Comparison of ENCODE assay signal across 9 cellular contexts in the genomic region with DNA sequence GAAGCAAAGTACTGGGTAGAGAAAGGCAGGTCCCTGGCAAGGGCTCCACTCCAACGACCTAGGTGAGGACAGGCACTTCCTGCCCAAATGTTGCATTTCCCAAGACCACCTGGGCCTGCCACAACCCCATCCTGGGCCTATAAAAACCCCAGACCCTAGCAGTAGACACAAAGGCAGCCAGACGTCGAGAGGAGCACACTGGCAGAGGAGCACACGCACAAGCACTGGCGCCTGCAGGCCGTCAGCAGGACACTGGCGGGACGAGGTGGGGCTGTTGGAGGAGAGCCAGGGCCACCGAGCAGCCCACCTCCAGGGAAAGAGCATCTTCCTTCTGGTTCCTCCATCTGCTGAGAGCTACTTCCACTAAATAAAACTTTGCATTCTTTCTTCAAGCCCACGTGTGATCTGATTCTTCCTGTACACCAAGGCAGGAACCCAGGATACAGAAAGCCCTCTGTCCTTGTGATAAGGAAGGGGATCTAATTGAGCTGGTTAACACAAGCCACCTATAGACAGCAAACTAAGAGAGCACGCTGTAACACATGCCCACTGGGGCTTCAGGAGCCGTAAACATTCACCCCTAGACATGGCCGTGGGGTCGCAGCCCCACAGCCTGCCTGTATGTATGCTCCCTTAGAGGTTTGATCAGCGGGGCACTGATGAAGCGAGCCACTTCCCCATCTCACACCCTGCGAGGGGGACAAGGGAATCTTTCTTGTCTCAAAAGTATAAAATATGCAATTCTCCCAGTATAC.
DNase-seq lines count a peak whose midpoint lies in the region; ATAC-seq, FAIRE-seq and TF ChIP-seq lines count a peak whose summit lies in the region.
"Had no signal": no experiment of that assay in that cellular context is flagged by ENCODE, and none has a peak within 500 bp of the region (broad histone marks: within the 10 kb centered on the region; RNA-seq: fewer than 3 reads in every experiment).

No MANE protein-coding gene starts in this region.

- no peak for DNase-seq in GM12892 (ENCODE audit: insufficient read length)
- DNase-seq in osteocyte (ENCODE audit: extremely low spot score, unreplicated experiment): no peak
- DNase-seq in superior temporal gyrus (ENCODE audit: extremely low spot score): no peak
- DNase-seq in T-helper 9 cell: no peak
- no peak for DNase-seq in midbrain (lab: John Stamatoyannopoulos, UW)
- DNase-seq: nucleus accumbens had no signal

- H3F3A ChIP-seq in Loucy (ENCODE audit: low read depth): no peaks in the 10 kb centered on the region

- peak overlapping the region; percentile 96 for H3K27ac Mint-ChIP-seq in activated naive CD4-positive, alpha-beta T cell treated with anti-CD3 and anti-CD28 coated beads, Interleukin-2, amount 50 U/mL, for 24 hours
- H3K27ac Mint-ChIP-seq in osteocyte (ENCODE audit: unreplicated experiment): peak overlapping the region; percentile 2

- H3K36me3 ChIP-seq in Loucy (ENCODE audit: insufficient read depth, low read length): no peaks in the 10 kb centered on the region

- H2AFZ ChIP-seq in Loucy (ENCODE audit: low read length): 0 out of 2 replicates have a peak overlapping the region, but pooled peaks have one; percentile 29

- H3K4me1 ChIP-seq in Loucy (ENCODE audit: insufficient read depth, low read length, poor library complexity, severe bottlenecking): peaks cover 46% of the 10 kb centered on the region

- peaks cover 72% of the 10 kb centered on the region for H3K4me1 Mint-ChIP-seq in activated naive CD4-positive, alpha-beta T cell treated with anti-CD3 and anti-CD28 coated beads, Interleukin-2, amount 50 U/mL, for 24 hours
- H3K4me1 Mint-ChIP-seq in osteocyte (ENCODE audit: unreplicated experiment): peaks cover 32% of the 10 kb centered on the region

- TF ChIP-seq CTCF in Loucy (conservative IDR thresholded peaks at IDR 0.05; ENCODE audit: low read length) (no peak), osteocyte (IDR thresholded peaks at IDR 0.05) (no peak)

- H3K9me3 Mint-ChIP-seq in activated naive CD4-positive, alpha-beta T cell treated with anti-CD3 and anti-CD28 coated beads, Interleukin-2, amount 50 U/mL, for 24 hours: no peaks in the 10 kb centered on the region
- H3K9me3 Mint-ChIP-seq in osteocyte (ENCODE audit: unreplicated experiment): no peaks in the 10 kb centered on the region

- H3K4me3 ChIP-seq in Loucy (ENCODE audit: low read length, poor library complexity, severe bottlenecking): peak overlapping the region; percentile 27

- no peaks in the 10 kb centered on the region for H3K27me3 ChIP-seq in Loucy (ENCODE audit: insufficient read depth, low read length, poor library complexity, severe bottlenecking)

- H3K36me3 Mint-ChIP-seq in activated naive CD4-positive, alpha-beta T cell treated with anti-CD3 and anti-CD28 coated beads, Interleukin-2, amount 50 U/mL, for 24 hours: no peaks in the 10 kb centered on the region
- H3K36me3 Mint-ChIP-seq in osteocyte (ENCODE audit: unreplicated experiment): no peaks in the 10 kb centered on the region

- H4K20me1 ChIP-seq in Loucy (ENCODE audit: insufficient read depth, low read length, poor library complexity, severe bottlenecking): no peaks in the 10 kb centered on the region

- ATAC-seq in GM19324 (IDR thresholded peaks at IDR 0.05; ENCODE audit: low FRiP score, unreplicated experiment): no peak

- no peaks in the 10 kb centered on the region for H3K9me3 ChIP-seq in Loucy (ENCODE audit: insufficient read depth, low read depth, low read length)

- no peaks in the 10 kb centered on the region for H3K9me2 ChIP-seq in Loucy (replicated peaks; ENCODE audit: low read depth, low read length)

- TF ChIP-seq POLR2A in GM12892 (IDR thresholded peaks at IDR 0.05; ENCODE audit: low read depth, low read length): no peak

- peak overlapping the region; percentile 71 for H3K4me3 Mint-ChIP-seq in activated naive CD4-positive, alpha-beta T cell treated with anti-CD3 and anti-CD28 coated beads, Interleukin-2, amount 50 U/mL, for 24 hours
- H3K4me3 Mint-ChIP-seq in osteocyte (ENCODE audit: unreplicated experiment): no peak overlapping the region

- no peaks in the 10 kb centered on the region for H3K79me2 ChIP-seq in Loucy (ENCODE audit: insufficient read depth, low read length)

- peak overlapping the region; percentile 76 for H3K4me2 ChIP-seq in Loucy (ENCODE audit: low read depth, low read length, poor library complexity, severe bottlenecking)

- H3K9ac ChIP-seq in Loucy (ENCODE audit: low read depth, low read length, poor library complexity, severe bottlenecking): no peak overlapping the region

- FAIRE-seq in GM12892 (lab: Jason Lieb, UNC): peak; percentile 48

- H3K27me3 Mint-ChIP-seq in activated naive CD4-positive, alpha-beta T cell treated with anti-CD3 and anti-CD28 coated beads, Interleukin-2, amount 50 U/mL, for 24 hours: no peaks in the 10 kb centered on the region
- no peaks in the 10 kb centered on the region for H3K27me3 Mint-ChIP-seq in osteocyte (ENCODE audit: unreplicated experiment)
